ENCODE assay signal across 1 cellular context in the genomic region with DNA sequence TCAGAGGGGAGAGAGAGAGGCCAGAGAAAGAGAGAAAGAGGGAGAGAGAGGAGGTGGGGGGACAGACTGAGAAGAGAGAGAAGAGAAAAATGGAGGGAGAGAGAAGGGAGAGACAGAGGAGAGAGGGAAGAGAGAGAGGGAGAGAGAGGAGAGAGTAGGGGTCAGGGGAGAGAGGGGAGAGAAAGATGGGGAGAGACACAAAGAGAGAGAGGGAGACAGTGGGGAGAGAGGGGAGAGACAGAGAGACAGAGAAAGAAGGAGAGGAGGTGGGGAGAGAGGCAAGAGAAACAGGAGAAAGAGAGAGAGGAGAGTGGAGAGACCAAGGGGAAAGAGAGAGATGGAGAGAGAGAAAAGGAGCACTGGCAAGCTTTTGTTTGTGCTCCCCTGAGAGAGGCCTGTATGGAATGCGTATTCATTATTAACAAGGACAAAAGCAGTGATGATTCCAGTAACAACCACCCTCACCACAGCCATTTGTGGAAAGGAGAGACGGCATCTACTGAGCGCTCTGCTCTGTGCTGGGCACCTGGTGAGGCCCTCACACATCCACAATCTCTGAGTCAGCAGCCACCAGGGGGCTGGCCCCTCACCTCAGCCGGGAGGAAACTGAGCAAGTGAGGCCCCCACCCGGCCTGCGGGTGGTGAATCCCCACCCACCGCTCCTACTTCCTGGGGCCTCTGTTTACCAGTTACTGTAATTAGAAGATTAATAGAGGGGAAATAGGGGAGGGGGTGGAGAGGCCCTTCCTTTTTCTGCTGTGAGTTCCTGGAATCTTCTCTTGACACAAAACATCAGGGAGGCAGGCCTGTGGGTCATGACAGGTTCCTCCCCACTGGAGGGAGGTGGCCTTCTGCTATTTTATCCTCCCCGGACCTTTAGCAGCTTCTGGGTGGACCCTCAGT.
TF ChIP-seq lines count a peak whose summit lies in the region.

No MANE protein-coding gene starts in this region.

TF ChIP-seq in K562, 482 proteins besides CTCF, POLR2A, EP300 and RAD21 (continued from another document and continues in another):
- TF ChIP-seq, protein P1, sequence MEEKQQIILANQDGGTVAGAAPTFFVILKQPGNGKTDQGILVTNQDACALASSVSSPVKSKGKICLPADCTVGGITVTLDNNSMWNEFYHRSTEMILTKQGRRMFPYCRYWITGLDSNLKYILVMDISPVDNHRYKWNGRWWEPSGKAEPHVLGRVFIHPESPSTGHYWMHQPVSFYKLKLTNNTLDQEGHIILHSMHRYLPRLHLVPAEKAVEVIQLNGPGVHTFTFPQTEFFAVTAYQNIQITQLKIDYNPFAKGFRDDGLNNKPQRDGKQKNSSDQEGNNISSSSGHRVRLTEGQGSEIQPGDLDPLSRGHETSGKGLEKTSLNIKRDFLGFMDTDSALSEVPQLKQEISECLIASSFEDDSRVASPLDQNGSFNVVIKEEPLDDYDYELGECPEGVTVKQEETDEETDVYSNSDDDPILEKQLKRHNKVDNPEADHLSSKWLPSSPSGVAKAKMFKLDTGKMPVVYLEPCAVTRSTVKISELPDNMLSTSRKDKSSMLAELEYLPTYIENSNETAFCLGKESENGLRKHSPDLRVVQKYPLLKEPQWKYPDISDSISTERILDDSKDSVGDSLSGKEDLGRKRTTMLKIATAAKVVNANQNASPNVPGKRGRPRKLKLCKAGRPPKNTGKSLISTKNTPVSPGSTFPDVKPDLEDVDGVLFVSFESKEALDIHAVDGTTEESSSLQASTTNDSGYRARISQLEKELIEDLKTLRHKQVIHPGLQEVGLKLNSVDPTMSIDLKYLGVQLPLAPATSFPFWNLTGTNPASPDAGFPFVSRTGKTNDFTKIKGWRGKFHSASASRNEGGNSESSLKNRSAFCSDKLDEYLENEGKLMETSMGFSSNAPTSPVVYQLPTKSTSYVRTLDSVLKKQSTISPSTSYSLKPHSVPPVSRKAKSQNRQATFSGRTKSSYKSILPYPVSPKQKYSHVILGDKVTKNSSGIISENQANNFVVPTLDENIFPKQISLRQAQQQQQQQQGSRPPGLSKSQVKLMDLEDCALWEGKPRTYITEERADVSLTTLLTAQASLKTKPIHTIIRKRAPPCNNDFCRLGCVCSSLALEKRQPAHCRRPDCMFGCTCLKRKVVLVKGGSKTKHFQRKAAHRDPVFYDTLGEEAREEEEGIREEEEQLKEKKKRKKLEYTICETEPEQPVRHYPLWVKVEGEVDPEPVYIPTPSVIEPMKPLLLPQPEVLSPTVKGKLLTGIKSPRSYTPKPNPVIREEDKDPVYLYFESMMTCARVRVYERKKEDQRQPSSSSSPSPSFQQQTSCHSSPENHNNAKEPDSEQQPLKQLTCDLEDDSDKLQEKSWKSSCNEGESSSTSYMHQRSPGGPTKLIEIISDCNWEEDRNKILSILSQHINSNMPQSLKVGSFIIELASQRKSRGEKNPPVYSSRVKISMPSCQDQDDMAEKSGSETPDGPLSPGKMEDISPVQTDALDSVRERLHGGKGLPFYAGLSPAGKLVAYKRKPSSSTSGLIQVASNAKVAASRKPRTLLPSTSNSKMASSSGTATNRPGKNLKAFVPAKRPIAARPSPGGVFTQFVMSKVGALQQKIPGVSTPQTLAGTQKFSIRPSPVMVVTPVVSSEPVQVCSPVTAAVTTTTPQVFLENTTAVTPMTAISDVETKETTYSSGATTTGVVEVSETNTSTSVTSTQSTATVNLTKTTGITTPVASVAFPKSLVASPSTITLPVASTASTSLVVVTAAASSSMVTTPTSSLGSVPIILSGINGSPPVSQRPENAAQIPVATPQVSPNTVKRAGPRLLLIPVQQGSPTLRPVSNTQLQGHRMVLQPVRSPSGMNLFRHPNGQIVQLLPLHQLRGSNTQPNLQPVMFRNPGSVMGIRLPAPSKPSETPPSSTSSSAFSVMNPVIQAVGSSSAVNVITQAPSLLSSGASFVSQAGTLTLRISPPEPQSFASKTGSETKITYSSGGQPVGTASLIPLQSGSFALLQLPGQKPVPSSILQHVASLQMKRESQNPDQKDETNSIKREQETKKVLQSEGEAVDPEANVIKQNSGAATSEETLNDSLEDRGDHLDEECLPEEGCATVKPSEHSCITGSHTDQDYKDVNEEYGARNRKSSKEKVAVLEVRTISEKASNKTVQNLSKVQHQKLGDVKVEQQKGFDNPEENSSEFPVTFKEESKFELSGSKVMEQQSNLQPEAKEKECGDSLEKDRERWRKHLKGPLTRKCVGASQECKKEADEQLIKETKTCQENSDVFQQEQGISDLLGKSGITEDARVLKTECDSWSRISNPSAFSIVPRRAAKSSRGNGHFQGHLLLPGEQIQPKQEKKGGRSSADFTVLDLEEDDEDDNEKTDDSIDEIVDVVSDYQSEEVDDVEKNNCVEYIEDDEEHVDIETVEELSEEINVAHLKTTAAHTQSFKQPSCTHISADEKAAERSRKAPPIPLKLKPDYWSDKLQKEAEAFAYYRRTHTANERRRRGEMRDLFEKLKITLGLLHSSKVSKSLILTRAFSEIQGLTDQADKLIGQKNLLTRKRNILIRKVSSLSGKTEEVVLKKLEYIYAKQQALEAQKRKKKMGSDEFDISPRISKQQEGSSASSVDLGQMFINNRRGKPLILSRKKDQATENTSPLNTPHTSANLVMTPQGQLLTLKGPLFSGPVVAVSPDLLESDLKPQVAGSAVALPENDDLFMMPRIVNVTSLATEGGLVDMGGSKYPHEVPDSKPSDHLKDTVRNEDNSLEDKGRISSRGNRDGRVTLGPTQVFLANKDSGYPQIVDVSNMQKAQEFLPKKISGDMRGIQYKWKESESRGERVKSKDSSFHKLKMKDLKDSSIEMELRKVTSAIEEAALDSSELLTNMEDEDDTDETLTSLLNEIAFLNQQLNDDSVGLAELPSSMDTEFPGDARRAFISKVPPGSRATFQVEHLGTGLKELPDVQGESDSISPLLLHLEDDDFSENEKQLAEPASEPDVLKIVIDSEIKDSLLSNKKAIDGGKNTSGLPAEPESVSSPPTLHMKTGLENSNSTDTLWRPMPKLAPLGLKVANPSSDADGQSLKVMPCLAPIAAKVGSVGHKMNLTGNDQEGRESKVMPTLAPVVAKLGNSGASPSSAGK (IDR thresholded peaks at IDR 0.05): no peak
- TF ChIP-seq ZNF57 (CRISPR knock-in tag; IDR thresholded peaks at IDR 0.05) (no peak), HDAC2 (IDR thresholded peaks at IDR 0.05) (0 out of 2 replicates have a peak, but pooled peaks have one; percentile 19), ZNF668 (CRISPR knock-in tag; IDR thresholded peaks at IDR 0.05) (no peak), RBBP5 (IDR thresholded peaks at IDR 0.05; ENCODE audit: borderline replicate concordance, insufficient read depth, low read length, poor library complexity, severe bottlenecking) (no peak), GABPA (tag; conservative IDR thresholded peaks at IDR 0.05; ENCODE audit: low read depth) (no peak), SP1 (CRISPR knock-in tag; IDR thresholded peaks at IDR 0.05) (no peak), RBM39 (optimal IDR thresholded peaks at IDR 0.05; ENCODE audit: low read depth, low read length) (no peak), NBN (IDR thresholded peaks at IDR 0.05; ENCODE audit: low read depth) (0 out of 2 replicates have a peak, but pooled peaks have one; percentile 19), SAP30 (IDR thresholded peaks at IDR 0.05; ENCODE audit: borderline replicate concordance, insufficient read depth, low read depth, low read length, poor library complexity, severe bottlenecking) (no peak), KAT8 (IDR thresholded peaks at IDR 0.05; ENCODE audit: low read depth) (no peak), ELF4 (CRISPR knock-in tag; IDR thresholded peaks at IDR 0.05) (peak; percentile 83), MEF2A (IDR thresholded peaks at IDR 0.05; ENCODE audit: control insufficient read depth, low read depth, low read length) (no peak), ZNF408 (CRISPR knock-in tag; IDR thresholded peaks at IDR 0.05; ENCODE audit: low read depth) (no peak), ZNF324 (CRISPR knock-in tag; IDR thresholded peaks at IDR 0.05) (no peak), SAFB (IDR thresholded peaks at IDR 0.05; ENCODE audit: borderline replicate concordance, low read depth, low read length) (no peak), ZNF384 (IDR thresholded peaks at IDR 0.05; ENCODE audit: low read depth, low read length) (no peak), ZNF282 (CRISPR knock-in tag; IDR thresholded peaks at IDR 0.05) (no peak)
- TF ChIP-seq, protein P2, sequence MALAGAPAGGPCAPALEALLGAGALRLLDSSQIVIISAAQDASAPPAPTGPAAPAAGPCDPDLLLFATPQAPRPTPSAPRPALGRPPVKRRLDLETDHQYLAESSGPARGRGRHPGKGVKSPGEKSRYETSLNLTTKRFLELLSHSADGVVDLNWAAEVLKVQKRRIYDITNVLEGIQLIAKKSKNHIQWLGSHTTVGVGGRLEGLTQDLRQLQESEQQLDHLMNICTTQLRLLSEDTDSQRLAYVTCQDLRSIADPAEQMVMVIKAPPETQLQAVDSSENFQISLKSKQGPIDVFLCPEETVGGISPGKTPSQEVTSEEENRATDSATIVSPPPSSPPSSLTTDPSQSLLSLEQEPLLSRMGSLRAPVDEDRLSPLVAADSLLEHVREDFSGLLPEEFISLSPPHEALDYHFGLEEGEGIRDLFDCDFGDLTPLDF (CRISPR knock-in tag; IDR thresholded peaks at IDR 0.05): no peak
- TF ChIP-seq, protein P3, sequence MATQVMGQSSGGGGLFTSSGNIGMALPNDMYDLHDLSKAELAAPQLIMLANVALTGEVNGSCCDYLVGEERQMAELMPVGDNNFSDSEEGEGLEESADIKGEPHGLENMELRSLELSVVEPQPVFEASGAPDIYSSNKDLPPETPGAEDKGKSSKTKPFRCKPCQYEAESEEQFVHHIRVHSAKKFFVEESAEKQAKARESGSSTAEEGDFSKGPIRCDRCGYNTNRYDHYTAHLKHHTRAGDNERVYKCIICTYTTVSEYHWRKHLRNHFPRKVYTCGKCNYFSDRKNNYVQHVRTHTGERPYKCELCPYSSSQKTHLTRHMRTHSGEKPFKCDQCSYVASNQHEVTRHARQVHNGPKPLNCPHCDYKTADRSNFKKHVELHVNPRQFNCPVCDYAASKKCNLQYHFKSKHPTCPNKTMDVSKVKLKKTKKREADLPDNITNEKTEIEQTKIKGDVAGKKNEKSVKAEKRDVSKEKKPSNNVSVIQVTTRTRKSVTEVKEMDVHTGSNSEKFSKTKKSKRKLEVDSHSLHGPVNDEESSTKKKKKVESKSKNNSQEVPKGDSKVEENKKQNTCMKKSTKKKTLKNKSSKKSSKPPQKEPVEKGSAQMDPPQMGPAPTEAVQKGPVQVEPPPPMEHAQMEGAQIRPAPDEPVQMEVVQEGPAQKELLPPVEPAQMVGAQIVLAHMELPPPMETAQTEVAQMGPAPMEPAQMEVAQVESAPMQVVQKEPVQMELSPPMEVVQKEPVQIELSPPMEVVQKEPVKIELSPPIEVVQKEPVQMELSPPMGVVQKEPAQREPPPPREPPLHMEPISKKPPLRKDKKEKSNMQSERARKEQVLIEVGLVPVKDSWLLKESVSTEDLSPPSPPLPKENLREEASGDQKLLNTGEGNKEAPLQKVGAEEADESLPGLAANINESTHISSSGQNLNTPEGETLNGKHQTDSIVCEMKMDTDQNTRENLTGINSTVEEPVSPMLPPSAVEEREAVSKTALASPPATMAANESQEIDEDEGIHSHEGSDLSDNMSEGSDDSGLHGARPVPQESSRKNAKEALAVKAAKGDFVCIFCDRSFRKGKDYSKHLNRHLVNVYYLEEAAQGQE (CRISPR knock-in tag; IDR thresholded peaks at IDR 0.05; ENCODE audit: low read depth): no peak
- TF ChIP-seq, protein P4, sequence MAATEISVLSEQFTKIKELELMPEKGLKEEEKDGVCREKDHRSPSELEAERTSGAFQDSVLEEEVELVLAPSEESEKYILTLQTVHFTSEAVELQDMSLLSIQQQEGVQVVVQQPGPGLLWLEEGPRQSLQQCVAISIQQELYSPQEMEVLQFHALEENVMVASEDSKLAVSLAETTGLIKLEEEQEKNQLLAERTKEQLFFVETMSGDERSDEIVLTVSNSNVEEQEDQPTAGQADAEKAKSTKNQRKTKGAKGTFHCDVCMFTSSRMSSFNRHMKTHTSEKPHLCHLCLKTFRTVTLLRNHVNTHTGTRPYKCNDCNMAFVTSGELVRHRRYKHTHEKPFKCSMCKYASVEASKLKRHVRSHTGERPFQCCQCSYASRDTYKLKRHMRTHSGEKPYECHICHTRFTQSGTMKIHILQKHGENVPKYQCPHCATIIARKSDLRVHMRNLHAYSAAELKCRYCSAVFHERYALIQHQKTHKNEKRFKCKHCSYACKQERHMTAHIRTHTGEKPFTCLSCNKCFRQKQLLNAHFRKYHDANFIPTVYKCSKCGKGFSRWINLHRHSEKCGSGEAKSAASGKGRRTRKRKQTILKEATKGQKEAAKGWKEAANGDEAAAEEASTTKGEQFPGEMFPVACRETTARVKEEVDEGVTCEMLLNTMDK (IDR thresholded peaks at IDR 0.05; ENCODE audit: borderline replicate concordance, insufficient read depth, low read depth, low read length, poor library complexity, severe bottlenecking): no peak
- TF ChIP-seq, protein P5, sequence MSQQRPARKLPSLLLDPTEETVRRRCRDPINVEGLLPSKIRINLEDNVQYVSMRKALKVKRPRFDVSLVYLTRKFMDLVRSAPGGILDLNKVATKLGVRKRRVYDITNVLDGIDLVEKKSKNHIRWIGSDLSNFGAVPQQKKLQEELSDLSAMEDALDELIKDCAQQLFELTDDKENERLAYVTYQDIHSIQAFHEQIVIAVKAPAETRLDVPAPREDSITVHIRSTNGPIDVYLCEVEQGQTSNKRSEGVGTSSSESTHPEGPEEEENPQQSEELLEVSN (IDR thresholded peaks at IDR 0.05; ENCODE audit: borderline replicate concordance in 1 of 2, extremely low read depth in 1 of 2, insufficient read depth in 1 of 2, insufficient read length in 1 of 2, low read depth in 1 of 2, low read length in 1 of 2, poor library complexity in 1 of 2, severe bottlenecking in 1 of 2): no peak
- TF ChIP-seq, protein P6, sequence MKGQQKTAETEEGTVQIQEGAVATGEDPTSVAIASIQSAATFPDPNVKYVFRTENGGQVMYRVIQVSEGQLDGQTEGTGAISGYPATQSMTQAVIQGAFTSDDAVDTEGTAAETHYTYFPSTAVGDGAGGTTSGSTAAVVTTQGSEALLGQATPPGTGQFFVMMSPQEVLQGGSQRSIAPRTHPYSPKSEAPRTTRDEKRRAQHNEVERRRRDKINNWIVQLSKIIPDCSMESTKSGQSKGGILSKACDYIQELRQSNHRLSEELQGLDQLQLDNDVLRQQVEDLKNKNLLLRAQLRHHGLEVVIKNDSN (CRISPR knock-in tag; IDR thresholded peaks at IDR 0.05): no peak
- TF ChIP-seq, protein P7, sequence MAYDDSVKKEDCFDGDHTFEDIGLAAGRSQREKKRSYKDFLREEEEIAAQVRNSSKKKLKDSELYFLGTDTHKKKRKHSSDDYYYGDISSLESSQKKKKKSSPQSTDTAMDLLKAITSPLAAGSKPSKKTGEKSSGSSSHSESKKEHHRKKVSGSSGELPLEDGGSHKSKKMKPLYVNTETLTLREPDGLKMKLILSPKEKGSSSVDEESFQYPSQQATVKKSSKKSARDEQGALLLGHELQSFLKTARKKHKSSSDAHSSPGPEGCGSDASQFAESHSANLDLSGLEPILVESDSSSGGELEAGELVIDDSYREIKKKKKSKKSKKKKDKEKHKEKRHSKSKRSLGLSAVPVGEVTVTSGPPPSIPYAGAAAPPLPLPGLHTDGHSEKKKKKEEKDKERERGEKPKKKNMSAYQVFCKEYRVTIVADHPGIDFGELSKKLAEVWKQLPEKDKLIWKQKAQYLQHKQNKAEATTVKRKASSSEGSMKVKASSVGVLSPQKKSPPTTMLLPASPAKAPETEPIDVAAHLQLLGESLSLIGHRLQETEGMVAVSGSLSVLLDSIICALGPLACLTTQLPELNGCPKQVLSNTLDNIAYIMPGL (CRISPR knock-in tag; IDR thresholded peaks at IDR 0.05): no peak
- TF ChIP-seq, protein P8, sequence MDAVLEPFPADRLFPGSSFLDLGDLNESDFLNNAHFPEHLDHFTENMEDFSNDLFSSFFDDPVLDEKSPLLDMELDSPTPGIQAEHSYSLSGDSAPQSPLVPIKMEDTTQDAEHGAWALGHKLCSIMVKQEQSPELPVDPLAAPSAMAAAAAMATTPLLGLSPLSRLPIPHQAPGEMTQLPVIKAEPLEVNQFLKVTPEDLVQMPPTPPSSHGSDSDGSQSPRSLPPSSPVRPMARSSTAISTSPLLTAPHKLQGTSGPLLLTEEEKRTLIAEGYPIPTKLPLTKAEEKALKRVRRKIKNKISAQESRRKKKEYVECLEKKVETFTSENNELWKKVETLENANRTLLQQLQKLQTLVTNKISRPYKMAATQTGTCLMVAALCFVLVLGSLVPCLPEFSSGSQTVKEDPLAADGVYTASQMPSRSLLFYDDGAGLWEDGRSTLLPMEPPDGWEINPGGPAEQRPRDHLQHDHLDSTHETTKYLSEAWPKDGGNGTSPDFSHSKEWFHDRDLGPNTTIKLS (IDR thresholded peaks at IDR 0.05; ENCODE audit: borderline replicate concordance, low read depth): no peak
